ENCODE assay signal across 10 cellular contexts in genomic region chr2:213188971-213189899, GRCh38. TPM values are rescaled to one million over a fixed set of nuclear protein-coding genes. Genes with fewer than 3 reads are reported as not detected.
DNase-seq lines count a peak whose midpoint lies in the region; ATAC-seq, FAIRE-seq and TF ChIP-seq lines count a peak whose summit lies in the region.
"Had no signal": no experiment of that assay in that cellular context is flagged by ENCODE, and none has a peak within 500 bp of the region (broad histone marks: within the 10 kb centered on the region; RNA-seq: fewer than 3 reads in every experiment).

No MANE protein-coding gene starts in this region.

- H3K4me3 Mint-ChIP-seq in chondrocyte (ENCODE audit: unreplicated experiment) = peak overlapping the region; percentile 59
- H3K4me3 Mint-ChIP-seq in activated naive CD4-positive, alpha-beta T cell treated with anti-CD3 and anti-CD28 coated beads for 36 hours = no peak overlapping the region
- no peak overlapping the region for H3K4me3 Mint-ChIP-seq in stimulated activated effector memory CD8-positive, alpha-beta T cell treated with anti-CD3 and anti-CD28 coated beads, Interleukin-12 subunit alpha, Interleukin-12 subunit beta, amount 100 ng/mL, for 72 hours

- H3K27me3 Mint-ChIP-seq in chondrocyte (ENCODE audit: low read depth) = no peaks in the 10 kb centered on the region
- peaks cover 4% of the 10 kb centered on the region for H3K27me3 Mint-ChIP-seq in activated naive CD4-positive, alpha-beta T cell treated with anti-CD3 and anti-CD28 coated beads for 36 hours (ENCODE audit: low read depth)

- H3K9me3 ChIP-seq in left lung = peaks cover 0 to 3% of the 10 kb centered on the region in 2 donors
- H3K9me3 ChIP-seq: uterus had no signal

- H3K27ac ChIP-seq in left lung = no peak overlapping the region
- H3K27ac ChIP-seq: uterus had no signal

- TF ChIP-seq CTCF in chondrocyte (IDR thresholded peaks at IDR 0.05) = no peak
- no peak for TF ChIP-seq CTCF in left lung (IDR thresholded peaks at IDR 0.05)

- ATAC-seq in left lung = peak; percentile 24
- no peak for ATAC-seq in stimulated activated effector memory CD8-positive, alpha-beta T cell treated with anti-CD3 and anti-CD28 coated beads, Interleukin-12 subunit alpha, Interleukin-12 subunit beta, amount 100 ng/mL, for 72 hours

- no peaks in the 10 kb centered on the region for H3K27me3 ChIP-seq in left lung
- H3K27me3 ChIP-seq: uterus had no signal

- H3K36me3 ChIP-seq in left lung = no peaks in the 10 kb centered on the region
- H3K36me3 ChIP-seq: uterus had no signal

- H3K9me3 Mint-ChIP-seq in chondrocyte (ENCODE audit: low read depth) = no peaks in the 10 kb centered on the region
- H3K9me3 Mint-ChIP-seq in activated naive CD4-positive, alpha-beta T cell treated with anti-CD3 and anti-CD28 coated beads for 36 hours = no peaks in the 10 kb centered on the region
- H3K9me3 Mint-ChIP-seq in stimulated activated effector memory CD8-positive, alpha-beta T cell treated with anti-CD3 and anti-CD28 coated beads, Interleukin-12 subunit alpha, Interleukin-12 subunit beta, amount 100 ng/mL, for 72 hours = no peaks in the 10 kb centered on the region

- H3K4me1 ChIP-seq in left lung = no peaks in the 10 kb centered on the region
- H3K4me1 ChIP-seq: uterus had no signal

- CTCF ChIA-PET in activated naive CD4-positive, alpha-beta T cell treated with anti-CD3 and anti-CD28 coated beads for 36 hours (lab: Charles Lee) = no interaction called here

- DNase-seq in COLO829 (ENCODE audit: low spot score) (peak; percentile 56), NCI-H128 (lab: John Stamatoyannopoulos, UW; ENCODE audit: unreplicated experiment) (peak; percentile 5), chondrocyte (ENCODE audit: low spot score) (no peak), left lung (no peak), UCSD-AML1 (lab: John Stamatoyannopoulos, UW; ENCODE audit: unreplicated experiment) (no peak), GM12891 (ENCODE audit: insufficient read length, low spot score) (no peak)
- no peak for DNase-seq in activated naive CD4-positive, alpha-beta T cell treated with anti-CD3 and anti-CD28 coated beads for 36 hours
- DNase-seq in stimulated activated effector memory CD8-positive, alpha-beta T cell treated with anti-CD3 and anti-CD28 coated beads, Interleukin-12 subunit alpha, Interleukin-12 subunit beta, amount 100 ng/mL, for 72 hours (ENCODE audit: low spot score in 2 of 2) = no peak
- DNase-seq: KG1, uterus had no signal

- H3K36me3 Mint-ChIP-seq in chondrocyte (ENCODE audit: low read depth) = peaks cover 3% of the 10 kb centered on the region
- no peaks in the 10 kb centered on the region for H3K36me3 Mint-ChIP-seq in activated naive CD4-positive, alpha-beta T cell treated with anti-CD3 and anti-CD28 coated beads for 36 hours (ENCODE audit: low read depth)
- no peaks in the 10 kb centered on the region for H3K36me3 Mint-ChIP-seq in stimulated activated effector memory CD8-positive, alpha-beta T cell treated with anti-CD3 and anti-CD28 coated beads, Interleukin-12 subunit alpha, Interleukin-12 subunit beta, amount 100 ng/mL, for 72 hours

- peak overlapping the region; percentile 83 for H3K27ac Mint-ChIP-seq in chondrocyte (ENCODE audit: unreplicated experiment)
- H3K27ac Mint-ChIP-seq in activated naive CD4-positive, alpha-beta T cell treated with anti-CD3 and anti-CD28 coated beads for 36 hours = no peak overlapping the region
- no peak overlapping the region for H3K27ac Mint-ChIP-seq in stimulated activated effector memory CD8-positive, alpha-beta T cell treated with anti-CD3 and anti-CD28 coated beads, Interleukin-12 subunit alpha, Interleukin-12 subunit beta, amount 100 ng/mL, for 72 hours

- H3K4me1 Mint-ChIP-seq in chondrocyte (ENCODE audit: low read depth) = peaks cover 50% of the 10 kb centered on the region
- H3K4me1 Mint-ChIP-seq in activated naive CD4-positive, alpha-beta T cell treated with anti-CD3 and anti-CD28 coated beads for 36 hours (ENCODE audit: low read depth) = no peaks in the 10 kb centered on the region
- no peaks in the 10 kb centered on the region for H3K4me1 Mint-ChIP-seq in stimulated activated effector memory CD8-positive, alpha-beta T cell treated with anti-CD3 and anti-CD28 coated beads, Interleukin-12 subunit alpha, Interleukin-12 subunit beta, amount 100 ng/mL, for 72 hours

- intact Hi-C loops in left lung (cut with DNase I) = no loop called here
- intact Hi-C loops in activated naive CD4-positive, alpha-beta T cell treated with anti-CD3 and anti-CD28 coated beads for 36 hours (cut with micrococcal nuclease) = no loop called here

- H3K4me3 ChIP-seq in left lung = no peak overlapping the region
- H3K4me3 ChIP-seq: uterus had no signal

- no peak for FAIRE-seq in GM12891 (lab: Jason Lieb, UNC)

- TF ChIP-seq POLR2A in GM12891 (IDR thresholded peaks at IDR 0.05; ENCODE audit: low read depth, low read length) = no peak

TF ChIP-seq in GM12891, 5 proteins besides CTCF, POLR2A, EP300 and RAD21:
- TF ChIP-seq POLR2AphosphoS5 (IDR thresholded peaks at IDR 0.05; ENCODE audit: low read depth, low read length) = no peak
- no peak for TF ChIP-seq SPI1 (IDR thresholded peaks at IDR 0.05; ENCODE audit: low read depth, low read length)
- no peak for TF ChIP-seq POU2F2 (IDR thresholded peaks at IDR 0.05; ENCODE audit: low read depth, low read length)
- TF ChIP-seq TAF1 (IDR thresholded peaks at IDR 0.05; ENCODE audit: low read depth, low read length) = no peak
- no peak for TF ChIP-seq PAX5 (IDR thresholded peaks at IDR 0.05; ENCODE audit: insufficient read depth, low read length, severe bottlenecking)

RNA-seq across cellular contexts. Expression of gene IKZF2, which starts 37.8 kb away (rescaled TPM):
- total RNA-seq in chondrocyte (8.6 to 18.1 TPM (median 9.2 TPM) in 3 replicates), left lung (10 to 100 TPM; 11.2 to 11.6 TPM)
- 1 to 10 TPM; 1.6 to 1.7 TPM for total RNA-seq in activated naive CD4-positive, alpha-beta T cell treated with anti-CD3 and anti-CD28 coated beads for 36 hours
- 32.8 TPM for polyA plus RNA-seq in GM12891 (2012; ENCODE audit: low read depth, missing spikeins)

Comparison
In these comparisons a context has a peak if more than half of its experiments do, and no peak if none do; other contexts are left out.
1. DNase-seq: peak in COLO829 (single experiment) and NCI-H128 (single experiment); none in chondrocyte (single experiment), left lung (0 of 2), UCSD-AML1 (single experiment), activated naive CD4-positive, alpha-beta T cell treated with anti-CD3 and anti-CD28 coated beads for 36 hours (single experiment), stimulated activated effector memory CD8-positive, alpha-beta T cell treated with anti-CD3 and anti-CD28 coated beads, Interleukin-12 subunit alpha, Interleukin-12 subunit beta, amount 100 ng/mL, for 72 hours (0 of 2) and GM12891 (single experiment).